Comparison of ENCODE assay signal across 1 cellular context in the genomic region with DNA sequence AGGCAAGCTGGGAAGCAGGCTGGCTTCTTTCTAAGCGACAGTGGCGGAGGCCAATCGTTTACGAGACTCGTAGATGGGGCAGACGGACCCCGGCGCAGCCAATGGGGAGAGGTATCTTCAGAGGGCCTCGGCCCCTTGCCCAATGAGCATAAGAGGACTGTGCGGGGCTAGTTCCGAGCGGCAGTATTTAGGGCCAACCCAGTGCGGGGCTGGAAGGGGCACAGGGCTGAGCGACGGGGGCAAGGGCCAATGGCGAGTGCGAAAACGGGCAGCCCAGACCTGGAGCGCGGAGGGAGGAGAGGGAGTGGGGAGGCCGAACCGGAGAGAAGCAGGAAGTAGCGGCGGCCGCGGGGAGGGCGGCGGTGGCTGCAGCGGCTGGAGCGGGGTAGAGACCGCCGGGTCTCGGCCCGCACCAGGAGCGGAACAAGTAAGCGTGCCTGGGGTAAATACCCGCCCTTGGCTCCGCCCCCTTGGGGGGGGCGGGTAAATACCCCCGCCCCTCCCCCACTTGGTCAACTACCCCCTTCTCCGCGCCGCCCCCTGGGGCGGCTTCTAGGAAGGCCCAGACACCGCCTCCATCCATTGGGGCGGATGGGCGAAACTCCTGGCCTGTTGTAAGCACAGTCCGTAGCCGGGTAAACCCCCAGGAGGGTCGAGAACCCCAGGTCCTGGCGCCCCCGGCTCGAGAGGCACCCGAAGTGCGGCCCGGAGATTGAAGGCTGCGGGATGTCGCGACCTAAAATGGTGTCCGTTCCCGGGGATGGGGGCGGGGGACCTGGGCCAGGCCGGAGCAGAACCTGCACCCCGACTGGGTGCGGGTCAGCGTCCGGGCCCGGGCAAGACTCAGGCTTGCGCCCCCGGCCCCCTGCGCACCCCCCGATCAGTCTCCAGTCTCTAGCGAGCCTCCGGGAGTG.
TF ChIP-seq lines count a peak whose summit lies in the region.

A gene with protein sequence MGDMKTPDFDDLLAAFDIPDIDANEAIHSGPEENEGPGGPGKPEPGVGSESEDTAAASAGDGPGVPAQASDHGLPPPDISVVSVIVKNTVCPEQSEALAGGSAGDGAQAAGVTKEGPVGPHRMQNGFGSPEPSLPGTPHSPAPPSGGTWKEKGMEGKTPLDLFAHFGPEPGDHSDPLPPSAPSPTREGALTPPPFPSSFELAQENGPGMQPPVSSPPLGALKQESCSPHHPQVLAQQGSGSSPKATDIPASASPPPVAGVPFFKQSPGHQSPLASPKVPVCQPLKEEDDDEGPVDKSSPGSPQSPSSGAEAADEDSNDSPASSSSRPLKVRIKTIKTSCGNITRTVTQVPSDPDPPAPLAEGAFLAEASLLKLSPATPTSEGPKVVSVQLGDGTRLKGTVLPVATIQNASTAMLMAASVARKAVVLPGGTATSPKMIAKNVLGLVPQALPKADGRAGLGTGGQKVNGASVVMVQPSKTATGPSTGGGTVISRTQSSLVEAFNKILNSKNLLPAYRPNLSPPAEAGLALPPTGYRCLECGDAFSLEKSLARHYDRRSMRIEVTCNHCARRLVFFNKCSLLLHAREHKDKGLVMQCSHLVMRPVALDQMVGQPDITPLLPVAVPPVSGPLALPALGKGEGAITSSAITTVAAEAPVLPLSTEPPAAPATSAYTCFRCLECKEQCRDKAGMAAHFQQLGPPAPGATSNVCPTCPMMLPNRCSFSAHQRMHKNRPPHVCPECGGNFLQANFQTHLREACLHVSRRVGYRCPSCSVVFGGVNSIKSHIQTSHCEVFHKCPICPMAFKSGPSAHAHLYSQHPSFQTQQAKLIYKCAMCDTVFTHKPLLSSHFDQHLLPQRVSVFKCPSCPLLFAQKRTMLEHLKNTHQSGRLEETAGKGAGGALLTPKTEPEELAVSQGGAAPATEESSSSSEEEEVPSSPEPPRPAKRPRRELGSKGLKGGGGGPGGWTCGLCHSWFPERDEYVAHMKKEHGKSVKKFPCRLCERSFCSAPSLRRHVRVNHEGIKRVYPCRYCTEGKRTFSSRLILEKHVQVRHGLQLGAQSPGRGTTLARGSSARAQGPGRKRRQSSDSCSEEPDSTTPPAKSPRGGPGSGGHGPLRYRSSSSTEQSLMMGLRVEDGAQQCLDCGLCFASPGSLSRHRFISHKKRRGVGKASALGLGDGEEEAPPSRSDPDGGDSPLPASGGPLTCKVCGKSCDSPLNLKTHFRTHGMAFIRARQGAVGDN (plus strand): TSS at position 331 of the 914 bp plus-strand sequence. CDS start 3,993 bp downstream, outside the sequence.

TF ChIP-seq in HepG2, 621 proteins besides CTCF, POLR2A, EP300 and RAD21 (continued from another document and continues in another):
- TF ChIP-seq, protein P1, sequence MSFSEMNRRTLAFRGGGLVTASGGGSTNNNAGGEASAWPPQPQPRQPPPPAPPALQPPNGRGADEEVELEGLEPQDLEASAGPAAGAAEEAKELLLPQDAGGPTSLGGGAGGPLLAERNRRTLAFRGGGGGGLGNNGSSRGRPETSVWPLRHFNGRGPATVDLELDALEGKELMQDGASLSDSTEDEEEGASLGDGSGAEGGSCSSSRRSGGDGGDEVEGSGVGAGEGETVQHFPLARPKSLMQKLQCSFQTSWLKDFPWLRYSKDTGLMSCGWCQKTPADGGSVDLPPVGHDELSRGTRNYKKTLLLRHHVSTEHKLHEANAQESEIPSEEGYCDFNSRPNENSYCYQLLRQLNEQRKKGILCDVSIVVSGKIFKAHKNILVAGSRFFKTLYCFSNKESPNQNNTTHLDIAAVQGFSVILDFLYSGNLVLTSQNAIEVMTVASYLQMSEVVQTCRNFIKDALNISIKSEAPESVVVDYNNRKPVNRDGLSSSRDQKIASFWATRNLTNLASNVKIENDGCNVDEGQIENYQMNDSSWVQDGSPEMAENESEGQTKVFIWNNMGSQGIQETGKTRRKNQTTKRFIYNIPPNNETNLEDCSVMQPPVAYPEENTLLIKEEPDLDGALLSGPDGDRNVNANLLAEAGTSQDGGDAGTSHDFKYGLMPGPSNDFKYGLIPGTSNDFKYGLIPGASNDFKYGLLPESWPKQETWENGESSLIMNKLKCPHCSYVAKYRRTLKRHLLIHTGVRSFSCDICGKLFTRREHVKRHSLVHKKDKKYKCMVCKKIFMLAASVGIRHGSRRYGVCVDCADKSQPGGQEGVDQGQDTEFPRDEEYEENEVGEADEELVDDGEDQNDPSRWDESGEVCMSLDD (CRISPR knock-in tag; IDR thresholded peaks at IDR 0.05; ENCODE audit: borderline replicate concordance), result no peak
- TF ChIP-seq ZNF329 (CRISPR knock-in tag; IDR thresholded peaks at IDR 0.05; ENCODE audit: low read depth) (no peak; the same call in 1 of the 2 replicates), NFIC (IDR thresholded peaks at IDR 0.05; ENCODE audit: low read length) (no peak), ZNF34 (CRISPR knock-in tag; IDR thresholded peaks at IDR 0.05; ENCODE audit: borderline replicate concordance) (no peak), NCOA1 (CRISPR knock-in tag; IDR thresholded peaks at IDR 0.05) (peak; percentile 13; the same call in 1 of the 2 replicates), ISX (CRISPR knock-in tag; conservative IDR thresholded peaks at IDR 0.05) (no peak), GTF3A (CRISPR knock-in tag; conservative IDR thresholded peaks at IDR 0.05) (no peak), ZNF552 (CRISPR knock-in tag; IDR thresholded peaks at IDR 0.05; ENCODE audit: borderline replicate concordance) (no peak), ZNF331 (CRISPR knock-in tag; IDR thresholded peaks at IDR 0.05) (peak; percentile 15; the same call in 1 of the 2 replicates), ZNF367 (CRISPR knock-in tag; IDR thresholded peaks at IDR 0.05; ENCODE audit: borderline replicate concordance) (no peak), U2AF1 (optimal IDR thresholded peaks at IDR 0.05; ENCODE audit: low read depth, low read length) (no peak), TOE1 (CRISPR knock-in tag; IDR thresholded peaks at IDR 0.05) (no peak), GZF1 (CRISPR knock-in tag; IDR thresholded peaks at IDR 0.05) (no peak), ZNF605 (CRISPR knock-in tag; IDR thresholded peaks at IDR 0.05) (peak; percentile 7; the same call in 1 of the 2 replicates), ZNF17 (CRISPR knock-in tag; IDR thresholded peaks at IDR 0.05) (no peak), ZNF7 (CRISPR knock-in tag; IDR thresholded peaks at IDR 0.05) (no peak), ZNF772 (CRISPR knock-in tag; IDR thresholded peaks at IDR 0.05) (0 out of 2 replicates have a peak, but pooled peaks have one; percentile 8), ZNF510 (CRISPR knock-in tag; IDR thresholded peaks at IDR 0.05; ENCODE audit: low read depth) (peak; percentile 34; the same call in 1 of the 2 replicates), POLR2G (IDR thresholded peaks at IDR 0.05; ENCODE audit: low read depth, low read length) (peak; percentile 73), POLR2AphosphoS5 (IDR thresholded peaks at IDR 0.05; ENCODE audit: low read depth, low read length) (peak; percentile 46; the same call in 1 of the 2 replicates), ZNF563 (CRISPR knock-in tag; IDR thresholded peaks at IDR 0.05) (no peak), NFIB (CRISPR knock-in tag; IDR thresholded peaks at IDR 0.05; ENCODE audit: borderline replicate concordance) (no peak)
- TF ChIP-seq, protein P2, sequence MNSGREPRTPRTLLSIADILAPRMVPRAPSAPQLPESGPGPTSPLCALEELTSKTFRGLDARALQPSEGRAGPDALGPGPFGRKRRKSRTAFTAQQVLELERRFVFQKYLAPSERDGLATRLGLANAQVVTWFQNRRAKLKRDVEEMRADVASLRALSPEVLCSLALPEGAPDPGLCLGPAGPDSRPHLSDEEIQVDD (CRISPR knock-in tag; IDR thresholded peaks at IDR 0.05; ENCODE audit: borderline replicate concordance), result peak; percentile 17; the same call in 1 of the 2 replicates
- TF ChIP-seq, protein P3, sequence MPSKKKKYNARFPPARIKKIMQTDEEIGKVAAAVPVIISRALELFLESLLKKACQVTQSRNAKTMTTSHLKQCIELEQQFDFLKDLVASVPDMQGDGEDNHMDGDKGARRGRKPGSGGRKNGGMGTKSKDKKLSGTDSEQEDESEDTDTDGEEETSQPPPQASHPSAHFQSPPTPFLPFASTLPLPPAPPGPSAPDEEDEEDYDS (CRISPR knock-in tag; IDR thresholded peaks at IDR 0.05), result peak; percentile 86
- TF ChIP-seq, protein P4, sequence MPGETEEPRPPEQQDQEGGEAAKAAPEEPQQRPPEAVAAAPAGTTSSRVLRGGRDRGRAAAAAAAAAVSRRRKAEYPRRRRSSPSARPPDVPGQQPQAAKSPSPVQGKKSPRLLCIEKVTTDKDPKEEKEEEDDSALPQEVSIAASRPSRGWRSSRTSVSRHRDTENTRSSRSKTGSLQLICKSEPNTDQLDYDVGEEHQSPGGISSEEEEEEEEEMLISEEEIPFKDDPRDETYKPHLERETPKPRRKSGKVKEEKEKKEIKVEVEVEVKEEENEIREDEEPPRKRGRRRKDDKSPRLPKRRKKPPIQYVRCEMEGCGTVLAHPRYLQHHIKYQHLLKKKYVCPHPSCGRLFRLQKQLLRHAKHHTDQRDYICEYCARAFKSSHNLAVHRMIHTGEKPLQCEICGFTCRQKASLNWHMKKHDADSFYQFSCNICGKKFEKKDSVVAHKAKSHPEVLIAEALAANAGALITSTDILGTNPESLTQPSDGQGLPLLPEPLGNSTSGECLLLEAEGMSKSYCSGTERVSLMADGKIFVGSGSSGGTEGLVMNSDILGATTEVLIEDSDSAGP (CRISPR knock-in tag; IDR thresholded peaks at IDR 0.05; ENCODE audit: borderline replicate concordance), result peak; percentile 40; the same call in 1 of the 2 replicates
- TF ChIP-seq, protein P5, sequence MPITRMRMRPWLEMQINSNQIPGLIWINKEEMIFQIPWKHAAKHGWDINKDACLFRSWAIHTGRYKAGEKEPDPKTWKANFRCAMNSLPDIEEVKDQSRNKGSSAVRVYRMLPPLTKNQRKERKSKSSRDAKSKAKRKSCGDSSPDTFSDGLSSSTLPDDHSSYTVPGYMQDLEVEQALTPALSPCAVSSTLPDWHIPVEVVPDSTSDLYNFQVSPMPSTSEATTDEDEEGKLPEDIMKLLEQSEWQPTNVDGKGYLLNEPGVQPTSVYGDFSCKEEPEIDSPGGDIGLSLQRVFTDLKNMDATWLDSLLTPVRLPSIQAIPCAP (CRISPR knock-in tag; IDR thresholded peaks at IDR 0.05; ENCODE audit: low read depth), result no peak
- TF ChIP-seq, protein P6, sequence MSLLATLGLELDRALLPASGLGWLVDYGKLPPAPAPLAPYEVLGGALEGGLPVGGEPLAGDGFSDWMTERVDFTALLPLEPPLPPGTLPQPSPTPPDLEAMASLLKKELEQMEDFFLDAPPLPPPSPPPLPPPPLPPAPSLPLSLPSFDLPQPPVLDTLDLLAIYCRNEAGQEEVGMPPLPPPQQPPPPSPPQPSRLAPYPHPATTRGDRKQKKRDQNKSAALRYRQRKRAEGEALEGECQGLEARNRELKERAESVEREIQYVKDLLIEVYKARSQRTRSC (CRISPR knock-in tag; IDR thresholded peaks at IDR 0.05; ENCODE audit: low read depth), result no peak
- TF ChIP-seq, protein P7, sequence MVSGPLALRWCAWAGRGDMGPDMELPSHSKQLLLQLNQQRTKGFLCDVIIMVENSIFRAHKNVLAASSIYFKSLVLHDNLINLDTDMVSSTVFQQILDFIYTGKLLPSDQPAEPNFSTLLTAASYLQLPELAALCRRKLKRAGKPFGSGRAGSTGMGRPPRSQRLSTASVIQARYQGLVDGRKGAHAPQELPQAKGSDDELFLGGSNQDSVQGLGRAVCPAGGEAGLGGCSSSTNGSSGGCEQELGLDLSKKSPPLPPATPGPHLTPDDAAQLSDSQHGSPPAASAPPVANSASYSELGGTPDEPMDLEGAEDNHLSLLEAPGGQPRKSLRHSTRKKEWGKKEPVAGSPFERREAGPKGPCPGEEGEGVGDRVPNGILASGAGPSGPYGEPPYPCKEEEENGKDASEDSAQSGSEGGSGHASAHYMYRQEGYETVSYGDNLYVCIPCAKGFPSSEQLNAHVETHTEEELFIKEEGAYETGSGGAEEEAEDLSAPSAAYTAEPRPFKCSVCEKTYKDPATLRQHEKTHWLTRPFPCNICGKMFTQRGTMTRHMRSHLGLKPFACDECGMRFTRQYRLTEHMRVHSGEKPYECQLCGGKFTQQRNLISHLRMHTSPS (CRISPR knock-in tag; IDR thresholded peaks at IDR 0.05; ENCODE audit: low read depth), result no peak
- TF ChIP-seq, protein P8, sequence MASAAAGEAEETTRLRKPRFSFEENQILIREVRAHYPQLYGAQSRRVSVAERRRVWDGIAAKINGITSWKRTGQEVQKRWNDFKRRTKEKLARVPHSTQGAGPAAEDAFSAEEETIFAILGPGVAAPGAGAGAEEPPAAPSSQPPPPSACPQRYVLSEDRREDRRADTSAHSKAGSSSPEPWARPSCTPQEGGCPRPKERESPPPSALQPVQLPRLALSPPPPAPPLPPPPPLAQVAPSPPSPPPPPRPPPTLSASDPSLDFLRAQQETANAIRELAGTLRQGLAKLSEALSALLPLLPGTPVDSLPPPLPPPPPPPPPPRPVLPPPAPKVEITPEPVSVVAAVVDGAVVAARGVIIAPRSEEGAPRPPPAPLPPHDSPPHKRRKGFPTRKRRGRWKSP (CRISPR knock-in tag; IDR thresholded peaks at IDR 0.05), result no peak
- TF ChIP-seq, protein P9, sequence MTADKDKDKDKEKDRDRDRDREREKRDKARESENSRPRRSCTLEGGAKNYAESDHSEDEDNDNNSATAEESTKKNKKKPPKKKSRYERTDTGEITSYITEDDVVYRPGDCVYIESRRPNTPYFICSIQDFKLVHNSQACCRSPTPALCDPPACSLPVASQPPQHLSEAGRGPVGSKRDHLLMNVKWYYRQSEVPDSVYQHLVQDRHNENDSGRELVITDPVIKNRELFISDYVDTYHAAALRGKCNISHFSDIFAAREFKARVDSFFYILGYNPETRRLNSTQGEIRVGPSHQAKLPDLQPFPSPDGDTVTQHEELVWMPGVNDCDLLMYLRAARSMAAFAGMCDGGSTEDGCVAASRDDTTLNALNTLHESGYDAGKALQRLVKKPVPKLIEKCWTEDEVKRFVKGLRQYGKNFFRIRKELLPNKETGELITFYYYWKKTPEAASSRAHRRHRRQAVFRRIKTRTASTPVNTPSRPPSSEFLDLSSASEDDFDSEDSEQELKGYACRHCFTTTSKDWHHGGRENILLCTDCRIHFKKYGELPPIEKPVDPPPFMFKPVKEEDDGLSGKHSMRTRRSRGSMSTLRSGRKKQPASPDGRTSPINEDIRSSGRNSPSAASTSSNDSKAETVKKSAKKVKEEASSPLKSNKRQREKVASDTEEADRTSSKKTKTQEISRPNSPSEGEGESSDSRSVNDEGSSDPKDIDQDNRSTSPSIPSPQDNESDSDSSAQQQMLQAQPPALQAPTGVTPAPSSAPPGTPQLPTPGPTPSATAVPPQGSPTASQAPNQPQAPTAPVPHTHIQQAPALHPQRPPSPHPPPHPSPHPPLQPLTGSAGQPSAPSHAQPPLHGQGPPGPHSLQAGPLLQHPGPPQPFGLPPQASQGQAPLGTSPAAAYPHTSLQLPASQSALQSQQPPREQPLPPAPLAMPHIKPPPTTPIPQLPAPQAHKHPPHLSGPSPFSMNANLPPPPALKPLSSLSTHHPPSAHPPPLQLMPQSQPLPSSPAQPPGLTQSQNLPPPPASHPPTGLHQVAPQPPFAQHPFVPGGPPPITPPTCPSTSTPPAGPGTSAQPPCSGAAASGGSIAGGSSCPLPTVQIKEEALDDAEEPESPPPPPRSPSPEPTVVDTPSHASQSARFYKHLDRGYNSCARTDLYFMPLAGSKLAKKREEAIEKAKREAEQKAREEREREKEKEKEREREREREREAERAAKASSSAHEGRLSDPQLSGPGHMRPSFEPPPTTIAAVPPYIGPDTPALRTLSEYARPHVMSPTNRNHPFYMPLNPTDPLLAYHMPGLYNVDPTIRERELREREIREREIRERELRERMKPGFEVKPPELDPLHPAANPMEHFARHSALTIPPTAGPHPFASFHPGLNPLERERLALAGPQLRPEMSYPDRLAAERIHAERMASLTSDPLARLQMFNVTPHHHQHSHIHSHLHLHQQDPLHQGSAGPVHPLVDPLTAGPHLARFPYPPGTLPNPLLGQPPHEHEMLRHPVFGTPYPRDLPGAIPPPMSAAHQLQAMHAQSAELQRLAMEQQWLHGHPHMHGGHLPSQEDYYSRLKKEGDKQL (CRISPR knock-in tag; IDR thresholded peaks at IDR 0.05; ENCODE audit: low read depth), result no peak
